ENCODE assay signal across 8 cellular contexts in genomic region chr11:66081505-66081904, GRCh38. TPM values are rescaled to one million over a fixed set of nuclear protein-coding genes. Genes with fewer than 3 reads are reported as not detected.
DNase-seq lines count a peak whose midpoint lies in the region; ATAC-seq and TF ChIP-seq lines count a peak whose summit lies in the region.

No MANE protein-coding gene starts in this region.

- no peaks in the 10 kb centered on the region for H3K9me3 Mint-ChIP-seq in activated CD4-positive, alpha-beta memory T cell treated with anti-CD3 and anti-CD28 coated beads, Interleukin-2, amount 10 ng/mL, durations not matched to agents 7 days and 5 days

- CTCF ChIA-PET in activated CD4-positive, alpha-beta memory T cell treated with anti-CD3 and anti-CD28 coated beads, Interleukin-2, amount 10 ng/mL, durations not matched to agents 7 days and 5 days (lab: Charles Lee): interaction anchor here (0.6 to 2.9 kb wide), 12 partner anchors 12 to 201 kb away, joined by 3 to 49 read pairs (median 4); partner anchors contain the start of genes PACS1 and SF3B2

- no peak for TF ChIP-seq CTCF in epithelial cell of esophagus (IDR thresholded peaks at IDR 0.05; ENCODE audit: insufficient read depth, low read depth, low read length, missing control alignments)

- peaks cover 29% of the 10 kb centered on the region for H3K36me3 Mint-ChIP-seq in activated CD4-positive, alpha-beta memory T cell treated with anti-CD3 and anti-CD28 coated beads, Interleukin-2, amount 10 ng/mL, durations not matched to agents 7 days and 5 days (ENCODE audit: low read depth)

- peak overlapping the region; percentile 100 for H3K27ac Mint-ChIP-seq in activated CD4-positive, alpha-beta memory T cell treated with anti-CD3 and anti-CD28 coated beads, Interleukin-2, amount 10 ng/mL, durations not matched to agents 7 days and 5 days

- DNase-seq in DMS 273 treated with DMSO at 0.1 percent for 48 hours (lab: John Stamatoyannopoulos, UW) (peak; percentile 1), NCI-H2171 (lab: John Stamatoyannopoulos, UW) (peak; percentile 52), epithelial cell of esophagus (ENCODE audit: low read depth) (peak; percentile 95), pons (ENCODE audit: low spot score) (peak; percentile 68), NCI-H446 (lab: John Stamatoyannopoulos, UW) (no peak), NCI-H1092 treated with DMSO at 0.1 percent for 48 hours (lab: John Stamatoyannopoulos, UW) (no peak)
- DNase-seq in activated CD4-positive, alpha-beta memory T cell treated with anti-CD3 and anti-CD28 coated beads, Interleukin-2, amount 10 ng/mL, durations not matched to agents 7 days and 5 days: peak; percentile 87

- H3K27me3 Mint-ChIP-seq in activated CD4-positive, alpha-beta memory T cell treated with anti-CD3 and anti-CD28 coated beads, Interleukin-2, amount 10 ng/mL, durations not matched to agents 7 days and 5 days: no peaks in the 10 kb centered on the region

- H3K4me3 Mint-ChIP-seq in activated CD4-positive, alpha-beta memory T cell treated with anti-CD3 and anti-CD28 coated beads, Interleukin-2, amount 10 ng/mL, durations not matched to agents 7 days and 5 days: peak overlapping the region; percentile 83

- POLR2A ChIA-PET in activated CD4-positive, alpha-beta memory T cell treated with anti-CD3 and anti-CD28 coated beads, Interleukin-2, amount 10 ng/mL, durations not matched to agents 7 days and 5 days (lab: Charles Lee): interaction anchor here (0.7 to 6.9 kb wide), 11 partner anchors 12 to 79 kb away, joined by 3 to 88 read pairs (median 7); partner anchors contain the start of genes BANF1, PACS1 and SF3B2

- peak; percentile 61 for ATAC-seq in GM21825 (IDR thresholded peaks at IDR 0.05; ENCODE audit: unreplicated experiment)

- peak overlapping the region; percentile 14 for H3K4me3 ChIP-seq in epithelial cell of esophagus (ENCODE audit: low read length)

- peaks cover 65% of the 10 kb centered on the region for H3K4me1 Mint-ChIP-seq in activated CD4-positive, alpha-beta memory T cell treated with anti-CD3 and anti-CD28 coated beads, Interleukin-2, amount 10 ng/mL, durations not matched to agents 7 days and 5 days

RNA-seq across cellular contexts. Expression of gene PACS1, which starts 11.4 kb away (rescaled TPM):
- 10 to 100 TPM; 86.4 to 95.0 TPM for total RNA-seq in activated CD4-positive, alpha-beta memory T cell treated with anti-CD3 and anti-CD28 coated beads, Interleukin-2, amount 10 ng/mL, durations not matched to agents 7 days and 5 days

RNA-seq across cellular contexts. Expression of gene SF3B2, which starts 29.3 kb away (rescaled TPM):
- total RNA-seq in activated CD4-positive, alpha-beta memory T cell treated with anti-CD3 and anti-CD28 coated beads, Interleukin-2, amount 10 ng/mL, durations not matched to agents 7 days and 5 days: 100 to 1,000 TPM; 230 to 241 TPM

RNA-seq across cellular contexts. Expression of gene GAL3ST3, which starts 32.5 kb away (rescaled TPM):
- not detected for total RNA-seq in activated CD4-positive, alpha-beta memory T cell treated with anti-CD3 and anti-CD28 coated beads, Interleukin-2, amount 10 ng/mL, durations not matched to agents 7 days and 5 days

RNA-seq across cellular contexts. Expression of gene CATSPER1, which starts 55.2 kb away (rescaled TPM):
- under 1 TPM; 0.33 to 0.58 TPM for total RNA-seq in activated CD4-positive, alpha-beta memory T cell treated with anti-CD3 and anti-CD28 coated beads, Interleukin-2, amount 10 ng/mL, durations not matched to agents 7 days and 5 days

Comparison
In these comparisons a context has a peak if more than half of its experiments do, and no peak if none do; other contexts are left out.
1. DNase-seq: peak in DMS 273 treated with DMSO at 0.1 percent for 48 hours (single experiment), NCI-H2171 (single experiment), activated CD4-positive, alpha-beta memory T cell treated with anti-CD3 and anti-CD28 coated beads, Interleukin-2, amount 10 ng/mL, durations not matched to agents 7 days and 5 days (single experiment), epithelial cell of esophagus (single experiment) and pons (single experiment); none in NCI-H446 (0 of 2) and NCI-H1092 treated with DMSO at 0.1 percent for 48 hours (single experiment).